16 cellular contexts compared by ENCODE assay signal in genomic region chrX:123771449-123772064, GRCh38.
DNase-seq lines count a peak whose midpoint lies in the region; ATAC-seq and TF ChIP-seq lines count a peak whose summit lies in the region.
"Had no signal": no experiment of that assay in that cellular context is flagged by ENCODE, and none has a peak within 500 bp of the region (broad histone marks: within the 10 kb centered on the region; RNA-seq: fewer than 3 reads in every experiment).

No MANE protein-coding gene starts in this region.

- ATAC-seq in GM18520 (IDR thresholded peaks at IDR 0.05; ENCODE audit: unreplicated experiment), result peak; percentile 55
- peak; percentile 68 for ATAC-seq in GM21529 (IDR thresholded peaks at IDR 0.05; ENCODE audit: unreplicated experiment)
- peak; percentile 74 for ATAC-seq in HG03342 (IDR thresholded peaks at IDR 0.05; ENCODE audit: unreplicated experiment)
- ATAC-seq: effector memory CD8-positive, alpha-beta T cell; gastrocnemius medialis had no signal

- no peak overlapping the region for H3K4me3 Mint-ChIP-seq in nephron
- H3K4me3 Mint-ChIP-seq: brain; effector memory CD8-positive, alpha-beta T cell; T-helper 1 cell treated with Interleukin-12 subunit alpha and Interleukin-12 subunit beta and Interleukin-4 antibody, amounts not matched to agents 30 μg/mL and 1 μg/mL, for 36 hours had no signal

- peak overlapping the region; percentile 82 to 90 (median 86) for H3K27ac Mint-ChIP-seq in nephron
- H3K27ac Mint-ChIP-seq: brain; effector memory CD8-positive, alpha-beta T cell; T-helper 1 cell treated with Interleukin-12 subunit alpha and Interleukin-12 subunit beta and Interleukin-4 antibody, amounts not matched to agents 30 μg/mL and 1 μg/mL, for 36 hours had no signal

- DNase-seq in CD1c-positive myeloid dendritic cell (ENCODE audit: extremely low spot score) (no peak), NCI-H524 (lab: John Stamatoyannopoulos, UW) (no peak), NCI-H2196 treated with DMSO at 0.1 percent for 48 hours (lab: John Stamatoyannopoulos, UW; ENCODE audit: unreplicated experiment) (no peak)
- DNase-seq in activated naive CD4-positive, alpha-beta T cell treated with anti-CD3 and anti-CD28 coated beads, Interleukin-2, amount 50 U/mL, for 16 hours, result no peak
- DNase-seq: activated effector memory CD4-positive, alpha-beta T cell treated with Interleukin-2 at 50 U/mL for 16 hours; effector memory CD8-positive, alpha-beta T cell; gastrocnemius medialis; GF-D8; naive B cell; NCI-H510A had no signal

- H3K27me3 Mint-ChIP-seq in nephron (ENCODE audit: low read depth), result no peaks in the 10 kb centered on the region
- H3K27me3 Mint-ChIP-seq: brain; effector memory CD8-positive, alpha-beta T cell; naive B cell had no signal

- H3K4me1 Mint-ChIP-seq in nephron, result no peaks in the 10 kb centered on the region
- H3K4me1 Mint-ChIP-seq: brain, naive B cell had no signal

- peaks cover 13% of the 10 kb centered on the region for H3K9me3 Mint-ChIP-seq in nephron
- H3K9me3 Mint-ChIP-seq: effector memory CD8-positive, alpha-beta T cell; T-helper 1 cell treated with Interleukin-12 subunit alpha and Interleukin-12 subunit beta and Interleukin-4 antibody, amounts not matched to agents 30 μg/mL and 1 μg/mL, for 36 hours had no signal

- peaks cover 4% of the 10 kb centered on the region for H3K36me3 Mint-ChIP-seq in nephron (ENCODE audit: low read depth)
- H3K36me3 Mint-ChIP-seq: brain, naive B cell had no signal

- TF ChIP-seq CTCF in nephron (IDR thresholded peaks at IDR 0.05; ENCODE audit: unreplicated experiment in 3 of 3), result no peak
